In genomic region chr16:14347706-14348105, GRCh38 we compare ENCODE assay signal across 19 cellular contexts.
"Had no signal": no experiment of that assay in that cellular context is flagged by ENCODE, and none has a peak within 500 bp of the region (broad histone marks: within the 10 kb centered on the region; RNA-seq: fewer than 3 reads in every experiment).

No MANE protein-coding gene starts in this region.

- ATAC-seq: activated naive CD4-positive, alpha-beta T cell treated with anti-CD3 and anti-CD28 coated beads, Interleukin-2, amount 50 U/mL, for 72 hours; activated T-cell treated with anti-CD3 and anti-CD28 coated beads, Interleukin-2, amount 50 U/mL, for 72 hours; left colon; mucosa of descending colon; naive thymus-derived CD4-positive, alpha-beta T cell; T-helper 17 cell; WTC11 had no signal

- DNase-seq: activated CD4-positive, alpha-beta memory T cell treated with anti-CD3 and anti-CD28 coated beads, Interleukin-2, amount 10 ng/mL, durations not matched to agents 7 days and 5 days; activated CD4-positive, alpha-beta T cell treated with anti-CD3 and anti-CD28 coated beads for 4 hours; activated gamma-delta T cell; activated T-cell treated with anti-CD3 and anti-CD28 coated beads, Interleukin-2, amount 50 U/mL, for 72 hours; amygdala; effector CD4-positive, alpha-beta T cell; foreskin fibroblast; left colon; mucosa of descending colon; naive thymus-derived CD4-positive, alpha-beta T cell; ovary; stimulated activated CD4-positive, alpha-beta T cell treated with anti-CD3 and anti-CD28 coated beads, Interleukin-4, amount 100 ng/mL, for 1 hour; stimulated activated naive CD4-positive, alpha-beta T cell; substantia nigra; T-helper 17 cell; transverse colon had no signal

- H3K4me3 ChIP-seq: coronary artery, mucosa of descending colon, ovary, transverse colon had no signal

- H3K27me3 ChIP-seq: ovary, transverse colon had no signal

- H3K9me3 ChIP-seq: mucosa of descending colon, ovary, transverse colon had no signal

- H3K4me1 ChIP-seq: transverse colon had no signal

- H3K27ac ChIP-seq: coronary artery, ovary, transverse colon had no signal

- H3K36me3 ChIP-seq: ovary, transverse colon had no signal
